Comparison of ENCODE assay signal across 8 cellular contexts in genomic region chr16:3264137-3265036, GRCh38. TPM values are rescaled to one million over a fixed set of nuclear protein-coding genes. Genes with fewer than 3 reads are reported as not detected.
A peak's percentile ranks its signal among the peaks of the same experiment; 100 is the strongest.
DNase-seq lines count a peak whose midpoint lies in the region; ATAC-seq, FAIRE-seq and TF ChIP-seq lines count a peak whose summit lies in the region.

No MANE protein-coding gene starts in this region.

- H3K9me3 Mint-ChIP-seq in activated naive CD8-positive, alpha-beta T cell treated with anti-CD3 and anti-CD28 coated beads for 36 hours, result peaks cover 7% of the 10 kb centered on the region

- H3K4me1 ChIP-seq in pancreas (peaks cover 0 to 6% (median 3%) of the 10 kb centered on the region in 3 donors), tibial nerve (peaks cover 0 to 31% (median 0%) of the 10 kb centered on the region in 4 donors)

- peak overlapping the region; percentile 65 to 85 (median 74) for H3K4me3 ChIP-seq in pancreas
- H3K4me3 ChIP-seq in tibial nerve, result peak overlapping the region; percentile 67 to 90 (median 78)

- WGBS in pancreas, 2 donors, result 2% methylated on average over 77 of the region's 77 CpGs
- WGBS in tibial nerve, 2 donors, result 2 to 3% methylated on average over 51 to 57 of the region's 77 CpGs

- no peaks in the 10 kb centered on the region for H3K36me3 ChIP-seq in pancreas
- peaks cover 0 to 46% (median 0%) of the 10 kb centered on the region in 3 donors for H3K36me3 ChIP-seq in tibial nerve

- peaks cover 36% of the 10 kb centered on the region for H3K36me3 Mint-ChIP-seq in activated naive CD8-positive, alpha-beta T cell treated with anti-CD3 and anti-CD28 coated beads for 36 hours

- TF ChIP-seq EP300 in tibial nerve (IDR thresholded peaks at IDR 0.05), result peak; percentile 29 to 90

- H3K4me3 Mint-ChIP-seq in activated naive CD8-positive, alpha-beta T cell treated with anti-CD3 and anti-CD28 coated beads for 36 hours, result peak overlapping the region; percentile 90

- intact Hi-C loops in Right ventricle myocardium inferior (cut with DNase I) (loop anchor here (2.0 to 5.0 kb wide), 2 partner anchors 18 to 238 kb away; partner anchors contain the start of genes CLUAP1 and ZNF263), pancreas (cut with DNase I) (no loop called here)

- DNase-seq in GM10266 (ENCODE audit: extremely low spot score), result peak; percentile 98
- DNase-seq in NCI-H1092 (lab: John Stamatoyannopoulos, UW), result peak; percentile 98
- peak; percentile 100 for DNase-seq in activated naive CD8-positive, alpha-beta T cell treated with anti-CD3 and anti-CD28 coated beads for 36 hours
- DNase-seq in Right ventricle myocardium inferior (ENCODE audit: missing footprints), result peak; percentile 97
- peak; percentile 92 to 98 (median 94) for DNase-seq in pancreas
- peak; percentile 78 to 86 for DNase-seq in tibial nerve (ENCODE audit: low spot score in 2 of 2)

- H3K4me1 Mint-ChIP-seq in activated naive CD8-positive, alpha-beta T cell treated with anti-CD3 and anti-CD28 coated beads for 36 hours, result peaks cover 30% of the 10 kb centered on the region

- H3K9me3 ChIP-seq in pancreas (no peaks in the 10 kb centered on the region), tibial nerve (peaks cover 0 to 41% (median 0%) of the 10 kb centered on the region in 4 donors)

- peak; percentile 81 to 88 for TF ChIP-seq POLR2A in tibial nerve (IDR thresholded peaks at IDR 0.05)

- H3K27me3 ChIP-seq in pancreas (no peaks in the 10 kb centered on the region), tibial nerve (no peaks in the 10 kb centered on the region)

- FAIRE-seq in pancreas (lab: Jason Lieb, UNC), result no peak

- peak; percentile 52 for TF ChIP-seq CTCF in GM10266 (IDR thresholded peaks at IDR 0.05; ENCODE audit: control insufficient read depth, insufficient read depth, low read depth, missing control alignments)
- no peak for TF ChIP-seq CTCF in pancreas (IDR thresholded peaks at IDR 0.05)
- TF ChIP-seq CTCF in tibial nerve (IDR thresholded peaks at IDR 0.05), result peak in 2 of 5 experiments; percentile 7 to 55

- no peaks in the 10 kb centered on the region for H3K27me3 Mint-ChIP-seq in activated naive CD8-positive, alpha-beta T cell treated with anti-CD3 and anti-CD28 coated beads for 36 hours

- H3K27ac ChIP-seq in pancreas (peak overlapping the region; percentile 89 to 97 (median 92)), tibial nerve (peak overlapping the region; percentile 95 to 99 (median 96))

- ATAC-seq in HG02610 (IDR thresholded peaks at IDR 0.05; ENCODE audit: unreplicated experiment) (peak; percentile 85), SK-N-SH treated with all-trans-retinoic acid at 6 μM for 48 hours (peak; percentile 98), Right ventricle myocardium inferior (peak; percentile 95), pancreas (peak; percentile 94 to 96 (median 95))

- peak overlapping the region; percentile 97 for H3K27ac Mint-ChIP-seq in activated naive CD8-positive, alpha-beta T cell treated with anti-CD3 and anti-CD28 coated beads for 36 hours

TF ChIP-seq in SK-N-SH treated with all-trans-retinoic acid at 6 μM for 48 hours, 23 proteins besides CTCF, POLR2A, EP300 and RAD21:
- TF ChIP-seq PPARA (CRISPR knock-in tag; IDR thresholded peaks at IDR 0.05; ENCODE audit: borderline replicate concordance), result no peak
- TF ChIP-seq BACH2 (CRISPR knock-in tag; IDR thresholded peaks at IDR 0.05; ENCODE audit: borderline replicate concordance), result 0 out of 2 replicates have a peak, but pooled peaks have one; percentile 64
- TF ChIP-seq CSDC2 (CRISPR knock-in tag; IDR thresholded peaks at IDR 0.05), result peak; percentile 82; the same call in 1 of the 2 replicates

RNA-seq across cellular contexts. Expression of gene MEFV, which starts 8.0 kb away (rescaled TPM):
- total RNA-seq in activated naive CD8-positive, alpha-beta T cell treated with anti-CD3 and anti-CD28 coated beads for 36 hours, result under 1 TPM; 0.08 to 0.12 TPM
- total RNA-seq in Right ventricle myocardium inferior (1.1 TPM), pancreas (1 to 10 TPM in 1 of 6 donors, under 1 TPM in 4, not detected in 1; 0.20 to 1.1 (median 0.78) TPM), tibial nerve (1 to 10 TPM in 2 of 4 donors, under 1 TPM in 2; 0.39 to 8.1 (median 1.1) TPM)
- polyA plus RNA-seq in pancreas, result under 1 TPM; 0.05 to 0.23 TPM

RNA-seq across cellular contexts. Expression of gene ZNF263, which starts 18.9 kb away (rescaled TPM):
- total RNA-seq in activated naive CD8-positive, alpha-beta T cell treated with anti-CD3 and anti-CD28 coated beads for 36 hours, result 10 to 100 TPM; 29.7 to 30.5 TPM
- 8.4 TPM for total RNA-seq in Right ventricle myocardium inferior
- 10 to 100 TPM in 4 of 6 donors, 1 to 10 TPM in 2; 9.2 to 15.4 (median 10.9) TPM for total RNA-seq in pancreas
- 10 to 100 TPM; 10.6 to 20.8 TPM for polyA plus RNA-seq in pancreas
- total RNA-seq in tibial nerve, result 10 to 100 TPM; 37.3 to 66.0 (median 55.5) TPM

RNA-seq across cellular contexts. Expression of gene ZNF200, which starts 29.4 kb away (rescaled TPM):
- total RNA-seq in activated naive CD8-positive, alpha-beta T cell treated with anti-CD3 and anti-CD28 coated beads for 36 hours, result 10 to 100 TPM; 12.2 to 12.8 TPM
- 5.1 TPM for total RNA-seq in Right ventricle myocardium inferior
- 1 to 10 TPM; 1.5 to 3.7 (median 2.2) TPM for total RNA-seq in pancreas
- polyA plus RNA-seq in pancreas, result 1 to 10 TPM; 2.9 to 3.5 TPM
- total RNA-seq in tibial nerve, result 10 to 100 TPM in 1 of 4 donors, 1 to 10 TPM in 3; 5.2 to 10.2 (median 9.1) TPM

RNA-seq across cellular contexts. Expression of gene TIGD7, which starts 40.8 kb away (rescaled TPM):
- 1 to 10 TPM; 4.8 to 5.3 TPM for total RNA-seq in activated naive CD8-positive, alpha-beta T cell treated with anti-CD3 and anti-CD28 coated beads for 36 hours
- total RNA-seq in Right ventricle myocardium inferior (8.4 TPM), pancreas (1 to 10 TPM; 1.3 to 3.6 (median 2.4) TPM), tibial nerve (1 to 10 TPM; 6.1 to 8.3 (median 6.6) TPM)
- polyA plus RNA-seq in pancreas, result 1 to 10 TPM; 1.9 to 3.3 TPM

RNA-seq across cellular contexts. Expression of gene ZNF75A, which starts 40.9 kb away (rescaled TPM):
- 10 to 100 TPM; 34.2 to 35.5 TPM for total RNA-seq in activated naive CD8-positive, alpha-beta T cell treated with anti-CD3 and anti-CD28 coated beads for 36 hours
- total RNA-seq in Right ventricle myocardium inferior (19.0 TPM), pancreas (10 to 100 TPM in 4 of 6 donors, 1 to 10 TPM in 2; 6.7 to 17.1 (median 10.6) TPM), tibial nerve (10 to 100 TPM; 24.0 to 28.2 (median 25.7) TPM)
- 10 to 100 TPM; 18.2 to 27.5 TPM for polyA plus RNA-seq in pancreas

Comparison
In these comparisons a context has a peak if more than half of its experiments do, and no peak if none do; other contexts are left out.
1. Peak in every context shown above with its lines: DNase-seq, ATAC-seq, H3K4me3 ChIP-seq and H3K27ac ChIP-seq.